20 cellular contexts compared by ENCODE assay signal in genomic region chr10:47322300-47323061, GRCh38. TPM values are rescaled to one million over a fixed set of nuclear protein-coding genes. Genes with fewer than 3 reads are reported as not detected.
"Had no signal": no experiment of that assay in that cellular context is flagged by ENCODE, and none has a peak within 500 bp of the region (broad histone marks: within the 10 kb centered on the region; RNA-seq: fewer than 3 reads in every experiment).

Gene GDF2, plus strand, starts transcription at chr10:47322454. Its CDS starts 215 bp downstream, at chr10:47322669.

- H3K4me3 ChIP-seq: gastroesophageal sphincter, heart right ventricle, mucosa of descending colon, tibial nerve had no signal

- H3K36me3 ChIP-seq: brain microvascular endothelial cell, gastroesophageal sphincter, heart right ventricle, tibial nerve had no signal

- H3K36me3 Mint-ChIP-seq: activated CD8-positive, alpha-beta memory T cell treated with anti-CD3 and anti-CD28 coated beads, Interleukin-2, amount 10 ng/mL, durations not matched to agents 7 days and 5 days; naive thymus-derived CD4-positive, alpha-beta T cell; stimulated activated naive B cell treated with anti-CD40 and anti-IgM and Interleukin-4, amounts not matched to agents 10 μg/mL and 1 μg/mL and 100 μg/mL, for 72 hours had no signal

- H3K27ac Mint-ChIP-seq: activated CD8-positive, alpha-beta memory T cell treated with anti-CD3 and anti-CD28 coated beads, Interleukin-2, amount 10 ng/mL, durations not matched to agents 7 days and 5 days; naive thymus-derived CD4-positive, alpha-beta T cell; stimulated activated naive B cell treated with anti-CD40 and anti-IgM and Interleukin-4, amounts not matched to agents 10 μg/mL and 1 μg/mL and 100 μg/mL, for 72 hours had no signal

- ATAC-seq: activated CD8-positive, alpha-beta memory T cell treated with anti-CD3 and anti-CD28 coated beads, Interleukin-2, amount 10 ng/mL, durations not matched to agents 7 days and 5 days; activated T-cell treated with anti-CD3 and anti-CD28 coated beads, Interleukin-2, amount 50 U/mL, for 4 hours; gastroesophageal sphincter; left colon; mucosa of descending colon; naive thymus-derived CD4-positive, alpha-beta T cell; stimulated activated naive B cell treated with anti-CD40 and anti-IgM and Interleukin-4, amounts not matched to agents 10 μg/mL and 1 μg/mL and 100 μg/mL, for 72 hours had no signal

- H3K27me3 ChIP-seq: brain microvascular endothelial cell, tibial nerve had no signal

- H3K27ac ChIP-seq: brain microvascular endothelial cell, gastroesophageal sphincter, heart right ventricle, tibial nerve had no signal

- H3K4me1 Mint-ChIP-seq: activated CD8-positive, alpha-beta memory T cell treated with anti-CD3 and anti-CD28 coated beads, Interleukin-2, amount 10 ng/mL, durations not matched to agents 7 days and 5 days; naive thymus-derived CD4-positive, alpha-beta T cell had no signal

- H3K9me3 Mint-ChIP-seq: activated T-cell treated with anti-CD3 and anti-CD28 coated beads, Interleukin-2, amount 50 U/mL, for 4 hours; naive thymus-derived CD4-positive, alpha-beta T cell had no signal

- DNase-seq: activated CD4-positive, alpha-beta T cell treated with anti-CD3 and anti-CD28 coated beads, Interleukin-2, amount 50 U/mL, for 4 hours; activated CD8-positive, alpha-beta memory T cell treated with anti-CD3 and anti-CD28 coated beads, Interleukin-2, amount 10 ng/mL, durations not matched to agents 7 days and 5 days; activated gamma-delta T cell treated with Interleukin-2 at 50 U/mL for 16 hours; activated T-cell treated with anti-CD3 and anti-CD28 coated beads, Interleukin-2, amount 50 U/mL, for 4 hours; brain microvascular endothelial cell; heart right ventricle; left colon; mucosa of descending colon; naive thymus-derived CD4-positive, alpha-beta T cell; stimulated activated CD4-positive, alpha-beta T cell treated with anti-CD3 and anti-CD28 coated beads, Interleukin-15, amount 100 ng/mL, for 24 hours; stimulated activated CD4-positive, alpha-beta T cell treated with anti-CD3 and anti-CD28 coated beads, Interleukin-4, amount 100 ng/mL, for 1 hour; stimulated activated naive B cell treated with anti-CD40 and anti-IgM and Interleukin-4, amounts not matched to agents 10 μg/mL and 1 μg/mL and 100 μg/mL, for 72 hours; T-helper 2 cell had no signal

- H3K4me1 ChIP-seq: gastroesophageal sphincter, tibial nerve had no signal

- H3K4me3 Mint-ChIP-seq: activated CD8-positive, alpha-beta memory T cell treated with anti-CD3 and anti-CD28 coated beads, Interleukin-2, amount 10 ng/mL, durations not matched to agents 7 days and 5 days; activated T-cell treated with anti-CD3 and anti-CD28 coated beads, Interleukin-2, amount 50 U/mL, for 4 hours; naive thymus-derived CD4-positive, alpha-beta T cell; stimulated activated naive B cell treated with anti-CD40 and anti-IgM and Interleukin-4, amounts not matched to agents 10 μg/mL and 1 μg/mL and 100 μg/mL, for 72 hours had no signal

- H3K9me3 ChIP-seq: gastroesophageal sphincter, heart right ventricle, mucosa of descending colon, tibial nerve had no signal

RNA-seq across cellular contexts. Expression of gene GDF2, which starts in this region (rescaled TPM):
- total RNA-seq: activated CD8-positive, alpha-beta memory T cell treated with anti-CD3 and anti-CD28 coated beads, Interleukin-2, amount 10 ng/mL, durations not matched to agents 7 days and 5 days; activated T-cell treated with anti-CD3 and anti-CD28 coated beads, Interleukin-2, amount 50 U/mL, for 4 hours; cerebellum; dermis microvascular lymphatic vessel endothelial cell; epithelial cell of proximal tubule; gastroesophageal sphincter; heart right ventricle; left colon; mucosa of descending colon; naive thymus-derived CD4-positive, alpha-beta T cell; posterior vena cava; skeletal muscle tissue; tibial nerve had no signal
- polyA plus RNA-seq: heart right ventricle; naive thymus-derived CD4-positive, alpha-beta T cell had no signal
